In the genomic region with DNA sequence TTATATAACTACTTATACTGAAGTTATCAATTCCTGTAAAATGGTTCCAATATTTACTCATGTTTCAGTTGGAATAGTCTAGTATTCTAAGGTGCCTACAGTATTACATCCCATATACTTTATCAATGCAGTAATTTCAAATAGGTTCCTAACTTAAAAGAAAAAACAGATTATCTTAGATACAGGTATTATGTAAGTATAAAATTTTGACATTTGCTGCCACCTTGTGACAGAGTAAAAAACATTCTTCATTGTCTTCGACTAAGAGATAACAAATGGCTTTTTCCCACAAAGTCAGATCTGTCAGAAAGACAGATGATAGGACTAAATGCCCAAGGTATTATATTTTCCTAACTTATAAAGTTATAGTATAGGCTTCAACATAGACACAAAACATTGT, we compare ENCODE assay signal across 8 cellular contexts.
DNase-seq lines count a peak whose midpoint lies in the region; ATAC-seq, FAIRE-seq and TF ChIP-seq lines count a peak whose summit lies in the region.

No MANE protein-coding gene starts in this region.

- H3K9me3 Mint-ChIP-seq in neural crest cell, result peaks cover 3% of the 10 kb centered on the region

- peak; percentile 56 for TF ChIP-seq CTCF in neural crest cell (conservative IDR thresholded peaks at IDR 0.05)

- peaks cover 32% of the 10 kb centered on the region for H3K36me3 Mint-ChIP-seq in neural crest cell (ENCODE audit: low read depth)

- no peaks in the 10 kb centered on the region for H3K27me3 Mint-ChIP-seq in neural crest cell (ENCODE audit: low read depth)

- H3K4me1 Mint-ChIP-seq in neural crest cell, result no peaks in the 10 kb centered on the region

- no peak overlapping the region for H3K27ac Mint-ChIP-seq in neural crest cell (ENCODE audit: unreplicated experiment)

- ATAC-seq in GM21737 (IDR thresholded peaks at IDR 0.05; ENCODE audit: unreplicated experiment), result no peak
- ATAC-seq in GM21717 (IDR thresholded peaks at IDR 0.05; ENCODE audit: unreplicated experiment), result no peak

- no peak overlapping the region for H3K4me3 Mint-ChIP-seq in neural crest cell

- peak; percentile 39 for DNase-seq in NCI-H82 (lab: John Stamatoyannopoulos, UW)
- no peak for DNase-seq in NCI-H82 treated with DMSO at 0.1 percent for 48 hours (lab: John Stamatoyannopoulos, UW; ENCODE audit: unreplicated experiment)
- DNase-seq in NCI-H1694 (lab: John Stamatoyannopoulos, UW), result peak; percentile 18
- no peak for DNase-seq in neural crest cell (ENCODE audit: low read depth, low spot score)
- DNase-seq in activated naive CD4-positive, alpha-beta T cell treated with anti-CD3 and anti-CD28 coated beads, Interleukin-2, amount 50 U/mL, for 16 hours, result no peak

- FAIRE-seq in colon (lab: Jason Lieb, UNC), result peak; percentile 82

Comparison
In these comparisons a context has a peak if more than half of its experiments do, and no peak if none do; other contexts are left out.
1. DNase-seq: peak in NCI-H82 (single experiment) and NCI-H1694 (single experiment); none in NCI-H82 treated with DMSO at 0.1 percent for 48 hours (single experiment), neural crest cell (single experiment) and activated naive CD4-positive, alpha-beta T cell treated with anti-CD3 and anti-CD28 coated beads, Interleukin-2, amount 50 U/mL, for 16 hours (single experiment).